19 cellular contexts compared by ENCODE assay signal in genomic region chr3:45027406-45027805, GRCh38. TPM values are rescaled to one million over a fixed set of nuclear protein-coding genes. Genes with fewer than 3 reads are reported as not detected.
DNase-seq lines count a peak whose midpoint lies in the region; ATAC-seq and TF ChIP-seq lines count a peak whose summit lies in the region.
"Had no signal": no experiment of that assay in that cellular context is flagged by ENCODE, and none has a peak within 500 bp of the region (broad histone marks: within the 10 kb centered on the region; RNA-seq: fewer than 3 reads in every experiment).

No MANE protein-coding gene starts in this region.

- H3K4me1 ChIP-seq in parathyroid adenoma (peaks cover 13% of the 10 kb centered on the region), transverse colon (peaks cover 10 to 34% (median 16%) of the 10 kb centered on the region in 4 donors)

- in situ Hi-C loops in transverse colon (cut with MboI; ENCODE audit: low pct_ligation_motif_present in 1 of 4, low pct_unique_long_range_greater_than_20kb in 1 of 4, low sequenced_read_pairs in 3 of 4) = loop anchor here (25.0 kb wide), 2 partner anchors 460 to 635 kb away; no protein-coding TSS in a partner anchor

- no peak overlapping the region for H2AFZ ChIP-seq in parathyroid adenoma

- no peaks in the 10 kb centered on the region for H3K79me2 ChIP-seq in parathyroid adenoma

- peak overlapping the region; percentile 29 for H3K4me3 ChIP-seq in parathyroid adenoma (ENCODE audit: low read depth, low read length)
- no peak overlapping the region for H3K4me3 ChIP-seq in transverse colon
- H3K4me3 ChIP-seq: ovary had no signal

- TF ChIP-seq CTCF in parathyroid adenoma (IDR thresholded peaks at IDR 0.05) (no peak), transverse colon (IDR thresholded peaks at IDR 0.05) (no peak), omental fat pad (IDR thresholded peaks at IDR 0.05) (no peak)

- H3K27me3 ChIP-seq in parathyroid adenoma (ENCODE audit: control insufficient read depth, insufficient read depth, low read length) = no peaks in the 10 kb centered on the region
- H3K27me3 ChIP-seq in transverse colon = no peaks in the 10 kb centered on the region
- H3K27me3 ChIP-seq: foreskin keratinocyte, ovary had no signal

- TF ChIP-seq EP300 in transverse colon (IDR thresholded peaks at IDR 0.05; ENCODE audit: low read depth) = no peak

- H3K27ac ChIP-seq in caudate nucleus (ENCODE audit: low read depth, low read length) = peak overlapping the region; percentile 49
- no peak overlapping the region for H3K27ac ChIP-seq in parathyroid adenoma
- H3K27ac ChIP-seq in transverse colon = peak overlapping the region; percentile 60 to 72 (median 66)
- H3K27ac ChIP-seq: foreskin keratinocyte, WERI-Rb-1 had no signal

- 75 to 88% methylated on average over 4 of the region's 4 CpGs for WGBS in transverse colon (ENCODE audit: low coverage in 1 of 2), 2 donors

- no peaks in the 10 kb centered on the region for H3K36me3 ChIP-seq in parathyroid adenoma (ENCODE audit: control insufficient read depth, insufficient read depth, low read length)
- H3K36me3 ChIP-seq in transverse colon = no peaks in the 10 kb centered on the region
- H3K36me3 ChIP-seq: ovary, WERI-Rb-1 had no signal

- H3K9me3 ChIP-seq in parathyroid adenoma (ENCODE audit: control insufficient read depth, low read length) (no peaks in the 10 kb centered on the region), transverse colon (no peaks in the 10 kb centered on the region)
- H3K9me3 ChIP-seq: ovary had no signal

- no peak for ATAC-seq in omental fat pad (ENCODE audit: low FRiP score)
- no peak for ATAC-seq in GM21381 (IDR thresholded peaks at IDR 0.05; ENCODE audit: unreplicated experiment)
- ATAC-seq: foreskin keratinocyte, T-helper 17 cell had no signal

- no peak for TF ChIP-seq POLR2A in transverse colon (IDR thresholded peaks at IDR 0.05)

- no peak for DNase-seq in caudate nucleus (lab: John Stamatoyannopoulos, UW)
- DNase-seq in fibroblast of peridontal ligament (ENCODE audit: extremely low read depth) = peak; percentile 61
- DNase-seq in transverse colon = no peak
- no peak for DNase-seq in omental fat pad (ENCODE audit: low spot score)
- no peak for DNase-seq in dermis blood vessel endothelial cell
- DNase-seq: activated CD4-positive, alpha-beta T cell treated with anti-CD3 and anti-CD28 coated beads, Interleukin-2, amount 50 U/mL, for 4 hours; activated gamma-delta T cell treated with Interleukin-2 at 50 U/mL for 16 hours; AML-193; amygdala; NCI-H2107; NCI-H510A; small intestine; stimulated activated CD4-positive, alpha-beta T cell treated with anti-CD3 and anti-CD28 coated beads, Interleukin-4, amount 100 ng/mL, for 24 hours; T-helper 17 cell; WERI-Rb-1 had no signal

- H3K4me2 ChIP-seq in parathyroid adenoma (ENCODE audit: low read length) = no peak overlapping the region

- intact Hi-C loops in transverse colon (cut with DNase I; ENCODE audit: low total_unique reads) = no loop called here

- H3K9ac ChIP-seq in parathyroid adenoma = no peak overlapping the region

RNA-seq across cellular contexts. Expression of gene CLEC3B, which starts 1.3 kb away (rescaled TPM):
- 10 to 100 TPM in 3 of 4 donors, 1 to 10 TPM in 1; 6.0 to 70.7 (median 16.4) TPM for total RNA-seq in transverse colon
- 100 to 1,000 TPM in 3 of 4 donors, 10 to 100 TPM in 1; 58.9 to 297 (median 125) TPM for total RNA-seq in omental fat pad
- 0.88 and 6.3 TPM in 2 replicates for total RNA-seq in dermis blood vessel endothelial cell
- total RNA-seq: foreskin keratinocyte had no signal

RNA-seq across cellular contexts. Expression of gene EXOSC7, which starts 51.4 kb away (rescaled TPM):
- total RNA-seq in transverse colon (10 to 100 TPM; 20.3 to 46.4 (median 38.8) TPM), omental fat pad (10 to 100 TPM; 31.7 to 47.7 (median 39.0) TPM), dermis blood vessel endothelial cell (39.1 and 50.4 TPM in 2 replicates)

RNA-seq across cellular contexts. Expression of gene ZDHHC3, which starts 51.4 kb away (rescaled TPM):
- total RNA-seq in transverse colon = 100 to 1,000 TPM; 142 to 258 (median 170) TPM
- 10 to 100 TPM; 72.0 to 99.8 (median 80.1) TPM for total RNA-seq in omental fat pad
- total RNA-seq in dermis blood vessel endothelial cell = 69.4 and 98.2 TPM in 2 replicates
